18 cellular contexts compared by ENCODE assay signal in genomic region chr4:152099061-152099425, GRCh38.
DNase-seq lines count a peak whose midpoint lies in the region; ATAC-seq and TF ChIP-seq lines count a peak whose summit lies in the region.
"Had no signal": no experiment of that assay in that cellular context is flagged by ENCODE, and none has a peak within 500 bp of the region (broad histone marks: within the 10 kb centered on the region; RNA-seq: fewer than 3 reads in every experiment).

No MANE protein-coding gene starts in this region.

- no peak overlapping the region for H3K56ac ChIP-seq in H9 (ENCODE audit: insufficient read length, low read depth, low read length)

- 0 out of 2 replicates have a peak, but pooled peaks cover 3% of the 10 kb centered on the region for H3K4me1 ChIP-seq in H9 (ENCODE audit: insufficient read depth, low read length)
- H3K4me1 ChIP-seq: gastrocnemius medialis had no signal

- no peak overlapping the region for H4K91ac ChIP-seq in H9 (ENCODE audit: insufficient read length, low read depth, low read length)

- H2AK5ac ChIP-seq in H9 (ENCODE audit: insufficient read length, low read length): no peak overlapping the region

- H3K4ac ChIP-seq in H9 (ENCODE audit: low read depth, low read length): no peak overlapping the region

- DNase-seq in activated naive CD4-positive, alpha-beta T cell treated with anti-CD3 and anti-CD28 coated beads, Interleukin-2, amount 10 ng/mL, durations not matched to agents 7 days and 5 days: no peak
- DNase-seq in activated naive CD4-positive, alpha-beta T cell treated with anti-CD3 and anti-CD28 coated beads, Interleukin-2, amount 50 U/mL, for 16 hours: no peak
- peak; percentile 23 for DNase-seq in NCI-H2196 treated with DMSO at 0.1 percent for 48 hours (lab: John Stamatoyannopoulos, UW; ENCODE audit: unreplicated experiment)
- DNase-seq in activated naive CD8-positive, alpha-beta T cell treated with anti-CD3 and anti-CD28 coated beads, Interleukin-2, amount 50 U/mL, for 24 hours: no peak
- DNase-seq in GOT3 (lab: John Stamatoyannopoulos, UW): no peak
- no peak for DNase-seq in H9
- DNase-seq: activated T-cell treated with anti-CD3 and anti-CD28 coated beads, Interleukin-2, amount 50 U/mL, for 1 hour; AML-193; aorta; gastrocnemius medialis; left ventricle myocardium superior; NCI-H1105 treated with DMSO at 0.1 percent for 48 hours; NCI-H226; stimulated activated CD4-positive, alpha-beta T cell treated with anti-CD3 and anti-CD28 coated beads, Interleukin-4, amount 100 ng/mL, for 1 hour; stimulated activated CD8-positive, alpha-beta memory T cell treated with anti-CD3 and anti-CD28 coated beads, Interleukin-4, amount 100 ng/mL, for 48 hours; tibial artery had no signal

- no peak overlapping the region for H2BK20ac ChIP-seq in H9 (ENCODE audit: low read depth, low read length, poor library complexity, severe bottlenecking)

- H4K8ac ChIP-seq in H9 (replicated peaks; ENCODE audit: insufficient read length, low read depth, low read length): no peak overlapping the region

- H3T11ph ChIP-seq in H9 (ENCODE audit: low read length): no peak overlapping the region

- no peak overlapping the region for H2BK120ac ChIP-seq in H9 (ENCODE audit: low read depth, low read length, poor library complexity, severe bottlenecking)

- no peak for TF ChIP-seq CTCF in H9 (conservative IDR thresholded peaks at IDR 0.05)

- H3K23ac ChIP-seq in H9 (ENCODE audit: insufficient read length, low read depth, low read length): no peak overlapping the region

- H3K27me3 Mint-ChIP-seq in activated naive CD4-positive, alpha-beta T cell treated with anti-CD3 and anti-CD28 coated beads, Interleukin-2, amount 10 ng/mL, durations not matched to agents 7 days and 5 days: no peaks in the 10 kb centered on the region
- H3K27me3 Mint-ChIP-seq in activated naive CD8-positive, alpha-beta T cell treated with anti-CD3 and anti-CD28 coated beads, Interleukin-2, amount 50 U/mL, for 24 hours: no peaks in the 10 kb centered on the region
- peaks cover 6% of the 10 kb centered on the region for H3K27me3 Mint-ChIP-seq in stimulated activated memory B cell treated with anti-CD40 and anti-IgM and Interleukin-4, amounts not matched to agents 10 μg/mL and 1 μg/mL and 100 μg/mL, for 72 hours
- peaks cover 4% of the 10 kb centered on the region; the same call in 1 of the 2 replicates for H3K27me3 Mint-ChIP-seq in H9 (ENCODE audit: low read depth)

- no peaks in the 10 kb centered on the region for H3K27me3 ChIP-seq in H9 (ENCODE audit: insufficient read depth, low read length)
- H3K27me3 ChIP-seq: gastrocnemius medialis, tibial artery had no signal

- no peak overlapping the region for H4K5ac ChIP-seq in H9 (ENCODE audit: insufficient read length, low read depth, low read length)

- no peak overlapping the region for H2BK12ac ChIP-seq in H9 (ENCODE audit: insufficient read length, low read depth, low read length)

- H3K23me2 ChIP-seq in H9 (ENCODE audit: insufficient read length, low read depth, low read length, poor library complexity, severe bottlenecking): no peaks in the 10 kb centered on the region

- WGBS in H9 (ENCODE audit: extremely low coverage, insufficient read length, low lambda C conversion rate): no CpG with 5 or more reads among the region's 6 CpGs

- peaks cover 33% of the 10 kb centered on the region for H3K36me3 Mint-ChIP-seq in activated naive CD4-positive, alpha-beta T cell treated with anti-CD3 and anti-CD28 coated beads, Interleukin-2, amount 10 ng/mL, durations not matched to agents 7 days and 5 days
- no peaks in the 10 kb centered on the region for H3K36me3 Mint-ChIP-seq in activated naive CD8-positive, alpha-beta T cell treated with anti-CD3 and anti-CD28 coated beads, Interleukin-2, amount 50 U/mL, for 24 hours (ENCODE audit: low read depth)
- H3K36me3 Mint-ChIP-seq in stimulated activated memory B cell treated with anti-CD40 and anti-IgM and Interleukin-4, amounts not matched to agents 10 μg/mL and 1 μg/mL and 100 μg/mL, for 72 hours: no peaks in the 10 kb centered on the region
- H3K36me3 Mint-ChIP-seq in H9 (ENCODE audit: insufficient read depth in 1 of 3, low read depth in 3 of 3): no peaks in the 10 kb centered on the region

- no peak overlapping the region for H3K14ac ChIP-seq in H9 (ENCODE audit: insufficient read depth, low read length)

- H3K4me1 Mint-ChIP-seq in activated naive CD4-positive, alpha-beta T cell treated with anti-CD3 and anti-CD28 coated beads, Interleukin-2, amount 10 ng/mL, durations not matched to agents 7 days and 5 days: peaks cover 95% of the 10 kb centered on the region
- H3K4me1 Mint-ChIP-seq in activated naive CD8-positive, alpha-beta T cell treated with anti-CD3 and anti-CD28 coated beads, Interleukin-2, amount 50 U/mL, for 24 hours: peaks cover 81% of the 10 kb centered on the region
- peaks cover 23% of the 10 kb centered on the region for H3K4me1 Mint-ChIP-seq in stimulated activated memory B cell treated with anti-CD40 and anti-IgM and Interleukin-4, amounts not matched to agents 10 μg/mL and 1 μg/mL and 100 μg/mL, for 72 hours
- peaks cover 6 to 8% of the 10 kb centered on the region in 2 experiments; a peak in 3 of 4 replicates for H3K4me1 Mint-ChIP-seq in H9

- peaks cover 9% of the 10 kb centered on the region for H3K9me3 Mint-ChIP-seq in activated naive CD4-positive, alpha-beta T cell treated with anti-CD3 and anti-CD28 coated beads, Interleukin-2, amount 10 ng/mL, durations not matched to agents 7 days and 5 days
- H3K9me3 Mint-ChIP-seq in activated naive CD8-positive, alpha-beta T cell treated with anti-CD3 and anti-CD28 coated beads, Interleukin-2, amount 50 U/mL, for 24 hours: no peaks in the 10 kb centered on the region
- no peaks in the 10 kb centered on the region for H3K9me3 Mint-ChIP-seq in stimulated activated memory B cell treated with anti-CD40 and anti-IgM and Interleukin-4, amounts not matched to agents 10 μg/mL and 1 μg/mL and 100 μg/mL, for 72 hours
- no peaks in the 10 kb centered on the region for H3K9me3 Mint-ChIP-seq in H9

- CTCF ChIA-PET in activated naive CD4-positive, alpha-beta T cell treated with anti-CD3 and anti-CD28 coated beads, Interleukin-2, amount 10 ng/mL, durations not matched to agents 7 days and 5 days (lab: Charles Lee): interaction anchor here (1.3 to 2.3 kb wide), 3 partner anchors 9 to 105 kb away, joined by 3 to 10 read pairs (median 8); no protein-coding TSS in a partner anchor

- no peak overlapping the region for H3K27ac ChIP-seq in H9 (ENCODE audit: insufficient read length, low read depth, low read length)
- H3K27ac ChIP-seq: gastrocnemius medialis, tibial artery had no signal

- H3K4me2 ChIP-seq in H9 (ENCODE audit: insufficient read depth, insufficient read length, low read length): no peak overlapping the region

- no peak overlapping the region for H3K4me3 Mint-ChIP-seq in activated naive CD4-positive, alpha-beta T cell treated with anti-CD3 and anti-CD28 coated beads, Interleukin-2, amount 10 ng/mL, durations not matched to agents 7 days and 5 days
- H3K4me3 Mint-ChIP-seq in activated naive CD8-positive, alpha-beta T cell treated with anti-CD3 and anti-CD28 coated beads, Interleukin-2, amount 50 U/mL, for 24 hours: no peak overlapping the region
- H3K4me3 Mint-ChIP-seq in stimulated activated memory B cell treated with anti-CD40 and anti-IgM and Interleukin-4, amounts not matched to agents 10 μg/mL and 1 μg/mL and 100 μg/mL, for 72 hours: no peak overlapping the region
- no peak overlapping the region for H3K4me3 Mint-ChIP-seq in H9

- H3K9me3 ChIP-seq in H9 (ENCODE audit: control insufficient read depth, low read depth, low read length): no peaks in the 10 kb centered on the region
- H3K9me3 ChIP-seq: gastrocnemius medialis, tibial artery had no signal

- H2BK5ac ChIP-seq in H9 (ENCODE audit: insufficient read length, low read length): no peak overlapping the region

- ATAC-seq in activated naive CD8-positive, alpha-beta T cell treated with anti-CD3 and anti-CD28 coated beads, Interleukin-2, amount 50 U/mL, for 24 hours: no peak
- ATAC-seq in stimulated activated memory B cell treated with anti-CD40 and anti-IgM and Interleukin-4, amounts not matched to agents 10 μg/mL and 1 μg/mL and 100 μg/mL, for 72 hours: no peak
- no peak for ATAC-seq in GM19452 (IDR thresholded peaks at IDR 0.05; ENCODE audit: unreplicated experiment)
- ATAC-seq: gastrocnemius medialis, left ventricle myocardium superior had no signal

- no peaks in the 10 kb centered on the region for H3K79me1 ChIP-seq in H9 (ENCODE audit: insufficient read depth, low read depth, low read length, poor library complexity, severe bottlenecking)

- H2BK15ac ChIP-seq in H9 (ENCODE audit: low read depth, low read length): no peak overlapping the region

- H4K20me1 ChIP-seq in H9 (ENCODE audit: control insufficient read depth, insufficient read depth, insufficient read length): no peaks in the 10 kb centered on the region

- H3K27ac Mint-ChIP-seq in activated naive CD4-positive, alpha-beta T cell treated with anti-CD3 and anti-CD28 coated beads, Interleukin-2, amount 10 ng/mL, durations not matched to agents 7 days and 5 days: peak overlapping the region; percentile 98
- H3K27ac Mint-ChIP-seq in activated naive CD8-positive, alpha-beta T cell treated with anti-CD3 and anti-CD28 coated beads, Interleukin-2, amount 50 U/mL, for 24 hours: peak overlapping the region; percentile 57
- H3K27ac Mint-ChIP-seq in stimulated activated memory B cell treated with anti-CD40 and anti-IgM and Interleukin-4, amounts not matched to agents 10 μg/mL and 1 μg/mL and 100 μg/mL, for 72 hours: peak overlapping the region; percentile 11
- H3K27ac Mint-ChIP-seq in H9: no peak overlapping the region

- H3K79me2 ChIP-seq in H9 (ENCODE audit: insufficient read depth, low read length): no peaks in the 10 kb centered on the region

- H3K9ac ChIP-seq in H9 (ENCODE audit: extremely low read depth, insufficient read length, low read length): no peak overlapping the region

- no peak overlapping the region for H2AFZ ChIP-seq in H9 (ENCODE audit: low read length)

- H3K18ac ChIP-seq in H9 (ENCODE audit: insufficient read length, low read depth, low read length): no peak overlapping the region

Comparison
In these comparisons a context has a peak if more than half of its experiments do, and no peak if none do; other contexts are left out.
1. H3K27ac Mint-ChIP-seq: peak in activated naive CD4-positive, alpha-beta T cell treated with anti-CD3 and anti-CD28 coated beads, Interleukin-2, amount 10 ng/mL, durations not matched to agents 7 days and 5 days (single experiment), activated naive CD8-positive, alpha-beta T cell treated with anti-CD3 and anti-CD28 coated beads, Interleukin-2, amount 50 U/mL, for 24 hours (single experiment) and stimulated activated memory B cell treated with anti-CD40 and anti-IgM and Interleukin-4, amounts not matched to agents 10 μg/mL and 1 μg/mL and 100 μg/mL, for 72 hours (single experiment); none in H9 (0 of 3).